Comparison of ENCODE assay signal across 10 cellular contexts in genomic region chr16:48409839-48410610, GRCh38. TPM values are rescaled to one million over a fixed set of nuclear protein-coding genes. Genes with fewer than 3 reads are reported as not detected.
DNase-seq lines count a peak whose midpoint lies in the region; ATAC-seq and TF ChIP-seq lines count a peak whose summit lies in the region.
"Had no signal": no experiment of that assay in that cellular context is flagged by ENCODE, and none has a peak within 500 bp of the region (broad histone marks: within the 10 kb centered on the region; RNA-seq: fewer than 3 reads in every experiment).

No MANE protein-coding gene starts in this region.

- no peaks in the 10 kb centered on the region for H3K36me3 ChIP-seq in Peyer's patch
- no peaks in the 10 kb centered on the region for H3K36me3 ChIP-seq in gastroesophageal sphincter

- H3K27ac ChIP-seq in Peyer's patch = peak overlapping the region in 3 of 4 donors; percentile 54 to 92 (median 82)
- peak overlapping the region in 15 of 21 experiments; percentile 7 to 61 (median 40) for H3K27ac ChIP-seq in skin epidermis
- no peak overlapping the region for H3K27ac ChIP-seq in gastroesophageal sphincter

- TF ChIP-seq CTCF in Peyer's patch (IDR thresholded peaks at IDR 0.05) = no peak
- TF ChIP-seq CTCF in fibroblast of mammary gland (conservative IDR thresholded peaks at IDR 0.05; ENCODE audit: control insufficient read depth, insufficient read depth, low read depth, low read length) = no peak
- no peak for TF ChIP-seq CTCF in gastroesophageal sphincter (IDR thresholded peaks at IDR 0.05)

- TF ChIP-seq POLR2A in Peyer's patch (IDR thresholded peaks at IDR 0.05) (no peak), gastroesophageal sphincter (IDR thresholded peaks at IDR 0.05) (no peak)

- no peak for TF ChIP-seq EP300 in gastroesophageal sphincter (IDR thresholded peaks at IDR 0.05)

- H3K4me1 ChIP-seq in Peyer's patch = peaks cover 0 to 24% (median 2%) of the 10 kb centered on the region in 4 donors
- H3K4me1 ChIP-seq in gastroesophageal sphincter = no peaks in the 10 kb centered on the region

- DNase-seq in H4 (ENCODE audit: low spot score) (peak; percentile 86), Peyer's patch (peak in 2 of 3 donors; percentile 76 to 82), fibroblast of mammary gland (ENCODE audit: low read depth) (peak; percentile 95), NCI-H2107 (lab: John Stamatoyannopoulos, UW) (no peak)
- DNase-seq: activated B cell treated with CpG ODN at 0.5 μM for 24 hours, NCI-H187 had no signal

- H3K27me3 ChIP-seq in Peyer's patch (no peaks in the 10 kb centered on the region), gastroesophageal sphincter (no peaks in the 10 kb centered on the region)

- H3K4me3 ChIP-seq in Peyer's patch (peak overlapping the region in 1 of 4 donors; percentile 17), fibroblast of mammary gland (ENCODE audit: control insufficient read depth, low read depth, low read length) (no peak overlapping the region), skin epidermis (no peak overlapping the region), gastroesophageal sphincter (no peak overlapping the region)

- ATAC-seq in GM19324 (IDR thresholded peaks at IDR 0.05; ENCODE audit: low FRiP score, unreplicated experiment) = no peak
- no peak for ATAC-seq in GM18870 (IDR thresholded peaks at IDR 0.05; ENCODE audit: unreplicated experiment)
- no peak for ATAC-seq in gastroesophageal sphincter

- H3K9me3 ChIP-seq in Peyer's patch (no peaks in the 10 kb centered on the region), gastroesophageal sphincter (no peaks in the 10 kb centered on the region)

- WGBS in gastroesophageal sphincter (ENCODE audit: low coverage in 1 of 2), 2 donors = 81 to 84% methylated on average over 5 to 8 of the region's 12 CpGs

RNA-seq across cellular contexts. Expression of gene SIAH1, which starts 24.8 kb away (rescaled TPM):
- 38.3 and 41.1 TPM in 2 replicates for total RNA-seq in H4 (2014; rRNA removed; shearing (Covaris generic))
- 10 to 100 TPM; 27.7 to 35.3 (median 31.4) TPM for total RNA-seq in Peyer's patch
- total RNA-seq in gastroesophageal sphincter = 10 to 100 TPM; 27.2 to 31.8 (median 30.9) TPM

Comparison
In these comparisons a context has a peak if more than half of its experiments do, and no peak if none do; other contexts are left out.
1. H3K27ac ChIP-seq: peak in Peyer's patch (3 of 4) and skin epidermis (15 of 21); none in gastroesophageal sphincter (0 of 4).